ENCODE assay signal across 8 cellular contexts in the genomic region with DNA sequence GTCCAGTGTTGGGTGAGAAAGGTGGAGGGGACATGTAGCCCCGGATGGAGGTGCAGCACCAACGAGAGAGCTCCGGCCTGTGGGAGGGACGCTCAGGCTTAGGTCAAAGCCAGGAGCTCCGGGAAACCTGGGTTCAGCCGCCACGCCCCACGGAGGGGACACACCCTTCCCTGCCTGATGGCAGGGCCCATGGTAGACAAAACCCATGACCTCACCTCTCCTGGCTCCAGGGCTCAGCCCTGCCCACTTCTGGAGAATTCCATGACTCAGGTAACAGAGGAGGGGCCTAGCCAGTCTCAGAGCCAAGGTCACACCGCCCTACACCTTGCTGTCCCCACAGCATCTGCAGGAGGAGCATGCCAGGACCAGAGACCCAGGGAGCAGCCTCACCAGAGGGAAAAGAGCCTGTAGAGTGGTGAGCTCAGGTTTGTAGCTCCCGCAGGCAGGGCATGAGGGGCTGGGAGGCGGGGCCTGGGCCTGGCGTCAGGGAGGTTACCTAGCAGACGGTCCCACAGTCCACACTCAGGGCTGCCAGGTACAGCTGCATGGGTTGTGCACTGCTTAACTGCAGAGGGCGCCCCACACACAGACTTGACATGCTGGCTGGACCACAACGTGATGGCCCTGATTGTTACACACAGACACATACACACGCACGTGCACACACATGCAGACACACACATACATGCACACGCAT.
A peak's percentile ranks its signal among the peaks of the same experiment; 100 is the strongest.
DNase-seq lines count a peak whose midpoint lies in the region; ATAC-seq lines count a peak whose summit lies in the region.

No MANE protein-coding gene starts in this region.

- H3K9me3 Mint-ChIP-seq in activated naive CD4-positive, alpha-beta T cell treated with anti-CD3 and anti-CD28 coated beads for 36 hours: no peaks in the 10 kb centered on the region

- no peak overlapping the region for H3K4me3 Mint-ChIP-seq in activated naive CD4-positive, alpha-beta T cell treated with anti-CD3 and anti-CD28 coated beads for 36 hours

- no peaks in the 10 kb centered on the region for H3K27me3 Mint-ChIP-seq in activated naive CD4-positive, alpha-beta T cell treated with anti-CD3 and anti-CD28 coated beads for 36 hours (ENCODE audit: low read depth)

- no peak overlapping the region for H3K27ac ChIP-seq in right cardiac atrium (ENCODE audit: low read length)

- H3K4me3 ChIP-seq in right cardiac atrium (ENCODE audit: low read length): no peak overlapping the region

- CTCF ChIA-PET in activated naive CD4-positive, alpha-beta T cell treated with anti-CD3 and anti-CD28 coated beads for 36 hours (lab: Charles Lee): interaction anchor here (0.6 to 1.7 kb wide), 6 partner anchors 32 to 344 kb away, joined by 3 to 8 read pairs (median 6); no protein-coding TSS in a partner anchor

- no peaks in the 10 kb centered on the region for H3K27me3 ChIP-seq in right cardiac atrium (ENCODE audit: control insufficient read depth, insufficient read depth)

- H3K36me3 Mint-ChIP-seq in activated naive CD4-positive, alpha-beta T cell treated with anti-CD3 and anti-CD28 coated beads for 36 hours (ENCODE audit: low read depth): no peaks in the 10 kb centered on the region

- no peaks in the 10 kb centered on the region for H3K9me3 ChIP-seq in right cardiac atrium (ENCODE audit: control insufficient read depth, low read length)

- WGBS in right cardiac atrium: 82% methylated on average over 18 of the region's 18 CpGs

- intact Hi-C loops in activated naive CD4-positive, alpha-beta T cell treated with anti-CD3 and anti-CD28 coated beads for 36 hours (cut with micrococcal nuclease): loop anchor here (1.0 to 5.0 kb wide), 4 partner anchors 158 to 394 kb away; no protein-coding TSS in a partner anchor
- intact Hi-C loops in right cardiac atrium (cut with DNase I): no loop called here

- peaks cover 4% of the 10 kb centered on the region for H3K4me1 ChIP-seq in right cardiac atrium (ENCODE audit: control insufficient read depth, insufficient read depth, low read length)

- no peaks in the 10 kb centered on the region for H3K4me1 Mint-ChIP-seq in activated naive CD4-positive, alpha-beta T cell treated with anti-CD3 and anti-CD28 coated beads for 36 hours (ENCODE audit: low read depth)

- DNase-seq in stimulated activated naive CD4-positive, alpha-beta T cell treated with Interleukin-2 at 50 U/mL for 16 hours (lab: John Stamatoyannopoulos, UW): peak; percentile 33
- DNase-seq in stimulated activated naive CD4-positive, alpha-beta T cell (lab: John Stamatoyannopoulos, UW): no peak
- peak; percentile 62 for DNase-seq in NCI-H226
- DNase-seq in activated naive CD4-positive, alpha-beta T cell treated with anti-CD3 and anti-CD28 coated beads for 36 hours: peak; percentile 78
- DNase-seq in right cardiac atrium: peak; percentile 43 to 76 (median 76)
- peak; percentile 56 to 72 for DNase-seq in stimulated activated CD4-positive, alpha-beta T cell treated with anti-CD3 and anti-CD28 coated beads, Interleukin-2, amount 100 ng/mL, for 24 hours
- DNase-seq in NCI-H2107 treated with DMSO at 0.1 percent for 48 hours (lab: John Stamatoyannopoulos, UW; ENCODE audit: unreplicated experiment): no peak
- no peak for DNase-seq in epidermal melanocyte (ENCODE audit: insufficient read length, low spot score)

- ATAC-seq in right cardiac atrium: peak in 1 of 2 donors; percentile 36

- no peak overlapping the region for H3K27ac Mint-ChIP-seq in activated naive CD4-positive, alpha-beta T cell treated with anti-CD3 and anti-CD28 coated beads for 36 hours

Comparison
In these comparisons a context has a peak if more than half of its experiments do, and no peak if none do; other contexts are left out.
1. DNase-seq: peak in stimulated activated naive CD4-positive, alpha-beta T cell treated with Interleukin-2 at 50 U/mL for 16 hours (single experiment), NCI-H226 (single experiment), activated naive CD4-positive, alpha-beta T cell treated with anti-CD3 and anti-CD28 coated beads for 36 hours (single experiment), right cardiac atrium (3 of 3) and stimulated activated CD4-positive, alpha-beta T cell treated with anti-CD3 and anti-CD28 coated beads, Interleukin-2, amount 100 ng/mL, for 24 hours (2 of 2); none in stimulated activated naive CD4-positive, alpha-beta T cell (0 of 6), NCI-H2107 treated with DMSO at 0.1 percent for 48 hours (single experiment) and epidermal melanocyte (single experiment).